Comparison of ENCODE assay signal across 15 cellular contexts in genomic region chr3:36932979-36933378, GRCh38. TPM values are rescaled to one million over a fixed set of nuclear protein-coding genes. Genes with fewer than 3 reads are reported as not detected.
DNase-seq lines count a peak whose midpoint lies in the region; ATAC-seq, FAIRE-seq and TF ChIP-seq lines count a peak whose summit lies in the region.
"Had no signal": no experiment of that assay in that cellular context is flagged by ENCODE, and none has a peak within 500 bp of the region (broad histone marks: within the 10 kb centered on the region; RNA-seq: fewer than 3 reads in every experiment).

No MANE protein-coding gene starts in this region.

- H3K27me3 ChIP-seq in bronchial epithelial cell (ENCODE audit: control insufficient read depth, insufficient read depth, low read length) (no peaks in the 10 kb centered on the region), liver (ENCODE audit: control insufficient read depth in 4 of 4, insufficient read depth in 4 of 4, low read length in 3 of 4) (no peaks in the 10 kb centered on the region), adrenal gland (no peaks in the 10 kb centered on the region)

- no peak for DNase-seq in stimulated activated naive CD8-positive, alpha-beta T cell treated with anti-CD3 and anti-CD28 coated beads, Interleukin-15, amount 100 ng/mL, for 72 hours
- no peak for DNase-seq in stimulated activated naive CD8-positive, alpha-beta T cell treated with anti-CD3 and anti-CD28 coated beads, Interleukin-15, Interleukin-2, amounts not matched to agents 100 U/mL and 50 U/mL, for 24 hours
- DNase-seq in bronchial epithelial cell (ENCODE audit: low read depth) (peak; percentile 17), COLO668 (lab: John Stamatoyannopoulos, UW; ENCODE audit: unreplicated experiment) (no peak), adrenal gland (no peak), NCI-H1694 (lab: John Stamatoyannopoulos, UW) (no peak), GM03348 (ENCODE audit: low spot score) (no peak)
- DNase-seq: activated CD4-positive, alpha-beta T cell treated with anti-CD3 and anti-CD28 coated beads, Interleukin-2, amount 10 ng/mL, durations not matched to agents 24 days and 14 days; caudate nucleus; HCEC 1CT; NCI-H187 treated with DMSO at 0.1 percent for 48 hours had no signal

- H3K4me1 Mint-ChIP-seq in stimulated activated naive CD8-positive, alpha-beta T cell treated with anti-CD3 and anti-CD28 coated beads, Interleukin-15, amount 100 ng/mL, for 72 hours = peaks cover 5% of the 10 kb centered on the region
- H3K4me1 Mint-ChIP-seq: activated T-helper 17 cell treated with anti-CD3 and anti-CD28 coated beads, Interleukin-2, amount 50 U/mL, for 72 hours had no signal

- no peaks in the 10 kb centered on the region for H3K27me3 Mint-ChIP-seq in stimulated activated naive CD8-positive, alpha-beta T cell treated with anti-CD3 and anti-CD28 coated beads, Interleukin-15, amount 100 ng/mL, for 72 hours
- H3K27me3 Mint-ChIP-seq: activated T-helper 17 cell treated with anti-CD3 and anti-CD28 coated beads, Interleukin-2, amount 50 U/mL, for 72 hours had no signal

- H3K9ac ChIP-seq in liver (ENCODE audit: low read depth in 1 of 2, low read length in 2 of 2) = peak overlapping the region in 1 of 2 donors; percentile 1

- H3K4me3 ChIP-seq in bronchial epithelial cell (ENCODE audit: low read depth, low read length) = no peak overlapping the region
- no peak overlapping the region for H3K4me3 ChIP-seq in liver (ENCODE audit: low read depth in 1 of 3, low read length in 3 of 3)
- H3K4me3 ChIP-seq in adrenal gland = no peak overlapping the region

- no peaks in the 10 kb centered on the region for H3K9me3 Mint-ChIP-seq in stimulated activated naive CD8-positive, alpha-beta T cell treated with anti-CD3 and anti-CD28 coated beads, Interleukin-15, amount 100 ng/mL, for 72 hours
- H3K9me3 Mint-ChIP-seq: activated CD4-positive, alpha-beta T cell treated with anti-CD3 and anti-CD28 coated beads, Interleukin-2, amount 10 ng/mL, durations not matched to agents 24 days and 14 days; activated T-helper 17 cell treated with anti-CD3 and anti-CD28 coated beads, Interleukin-2, amount 50 U/mL, for 72 hours had no signal

- FAIRE-seq in bronchial epithelial cell (lab: Jason Lieb, UNC) = no peak
- FAIRE-seq: GM18507 had no signal

- ATAC-seq in stimulated activated naive CD8-positive, alpha-beta T cell treated with anti-CD3 and anti-CD28 coated beads, Interleukin-15, amount 100 ng/mL, for 72 hours = no peak
- ATAC-seq in stimulated activated naive CD8-positive, alpha-beta T cell treated with anti-CD3 and anti-CD28 coated beads, Interleukin-15, Interleukin-2, amounts not matched to agents 100 U/mL and 50 U/mL, for 24 hours = no peak
- ATAC-seq: activated T-helper 17 cell treated with anti-CD3 and anti-CD28 coated beads, Interleukin-2, amount 50 U/mL, for 72 hours had no signal

- intact Hi-C loops in adrenal gland (cut with DNase I) = no loop called here

- no peak for TF ChIP-seq POLR2A in adrenal gland (IDR thresholded peaks at IDR 0.05)

- no peak for TF ChIP-seq RAD21 in liver (IDR thresholded peaks at IDR 0.05)

- 65% methylated on average over 7 of the region's 7 CpGs for WGBS in liver
- 82 to 86% (median 84%) methylated on average over 7 of the region's 7 CpGs for whole genome bisulfite sequencing in adrenal gland, 4 donors

- H3K27ac Mint-ChIP-seq in stimulated activated naive CD8-positive, alpha-beta T cell treated with anti-CD3 and anti-CD28 coated beads, Interleukin-15, amount 100 ng/mL, for 72 hours = peak overlapping the region; percentile 52 to 86
- H3K27ac Mint-ChIP-seq: activated CD4-positive, alpha-beta T cell treated with anti-CD3 and anti-CD28 coated beads, Interleukin-2, amount 10 ng/mL, durations not matched to agents 24 days and 14 days; activated T-helper 17 cell treated with anti-CD3 and anti-CD28 coated beads, Interleukin-2, amount 50 U/mL, for 72 hours had no signal

- no peaks in the 10 kb centered on the region for H3K36me3 ChIP-seq in bronchial epithelial cell (ENCODE audit: control insufficient read depth, insufficient read depth, low read length)
- H3K36me3 ChIP-seq in liver (ENCODE audit: control insufficient read depth in 4 of 4, insufficient read depth in 3 of 4, low read depth in 1 of 4, low read length in 3 of 4) = no peaks in the 10 kb centered on the region
- H3K36me3 ChIP-seq in adrenal gland (replicated peaks in 1 of 2) = no peaks in the 10 kb centered on the region

- H3K4me1 ChIP-seq in liver (ENCODE audit: control insufficient read depth in 4 of 4, insufficient read depth in 4 of 4, low read length in 3 of 4) (peaks cover 3 to 27% (median 18%) of the 10 kb centered on the region in 4 donors), adrenal gland (replicated peaks in 1 of 2) (no peaks in the 10 kb centered on the region)

- TF ChIP-seq CTCF in bronchial epithelial cell (IDR thresholded peaks at IDR 0.05; ENCODE audit: insufficient read depth, low read length, severe bottlenecking) (no peak), liver (IDR thresholded peaks at IDR 0.05; ENCODE audit: low read depth, low read length, missing input control) (no peak), adrenal gland (IDR thresholded peaks at IDR 0.05) (no peak)

- no peaks in the 10 kb centered on the region for H3K9me3 ChIP-seq in liver (ENCODE audit: control insufficient read depth in 4 of 4, low read length in 3 of 4)
- no peaks in the 10 kb centered on the region for H3K9me3 ChIP-seq in adrenal gland (replicated peaks in 1 of 3)

- H3K27ac ChIP-seq in liver (ENCODE audit: low read depth in 1 of 2, low read length in 2 of 2) (peak overlapping the region; percentile 84 to 97), adrenal gland (no peak overlapping the region)
- H3K27ac ChIP-seq: epithelial cell of prostate had no signal

- H3K4me3 Mint-ChIP-seq in stimulated activated naive CD8-positive, alpha-beta T cell treated with anti-CD3 and anti-CD28 coated beads, Interleukin-15, amount 100 ng/mL, for 72 hours = no peak overlapping the region
- H3K4me3 Mint-ChIP-seq: activated CD4-positive, alpha-beta T cell treated with anti-CD3 and anti-CD28 coated beads, Interleukin-2, amount 10 ng/mL, durations not matched to agents 24 days and 14 days; activated T-helper 17 cell treated with anti-CD3 and anti-CD28 coated beads, Interleukin-2, amount 50 U/mL, for 72 hours had no signal

TF ChIP-seq in liver, 16 proteins besides CTCF, POLR2A, EP300 and RAD21 (continues in another document):
- TF ChIP-seq RXRA (IDR thresholded peaks at IDR 0.05) (no peak), JUND (IDR thresholded peaks at IDR 0.05) (no peak), REST (IDR thresholded peaks at IDR 0.05) (no peak), SP1 (IDR thresholded peaks at IDR 0.05) (no peak), ATF3 (IDR thresholded peaks at IDR 0.05) (no peak), HNF4A (conservative IDR thresholded peaks at IDR 0.05) (no peak), ZBTB33 (IDR thresholded peaks at IDR 0.05) (no peak), FOXA2 (IDR thresholded peaks at IDR 0.05) (no peak), YY1 (IDR thresholded peaks at IDR 0.05) (no peak)

RNA-seq across cellular contexts. Expression of gene TRANK1, which starts 11.9 kb away (rescaled TPM):
- total RNA-seq in bronchial epithelial cell = 0.53 and 1.0 TPM in 2 replicates
- 10 to 100 TPM; 12.4 to 40.0 TPM for total RNA-seq in liver
- polyA plus RNA-seq in liver = 1 to 10 TPM; 2.9 to 8.1 TPM
- 10 to 100 TPM in 7 of 8 donors, 1 to 10 TPM in 1; 6.0 to 28.0 (median 19.7) TPM for total RNA-seq in adrenal gland
- 1 to 10 TPM; 5.3 to 8.6 (median 6.6) TPM for polyA plus RNA-seq in adrenal gland

RNA-seq across cellular contexts. Expression of gene EPM2AIP1, which starts 60.0 kb away (rescaled TPM):
- total RNA-seq in bronchial epithelial cell (6.1 and 7.2 TPM in 2 replicates), liver (10 to 100 TPM in 1 of 2 donors, 1 to 10 TPM in 1; 9.0 to 11.8 TPM), adrenal gland (10 to 100 TPM in 6 of 8 donors, 1 to 10 TPM in 2; 6.2 to 24.4 (median 17.9) TPM)
- polyA plus RNA-seq in liver (1 to 10 TPM; 2.9 to 6.4 TPM), adrenal gland (10 to 100 TPM in 1 of 3 donors, 1 to 10 TPM in 2; 6.6 to 20.8 (median 6.7) TPM)

Comparison
In these comparisons a context has a peak if more than half of its experiments do, and no peak if none do; other contexts are left out.
1. H3K27ac ChIP-seq: peak in liver (2 of 2); none in adrenal gland (0 of 5).